In genomic region chr1:167803358-167804217, GRCh38 we compare ENCODE assay signal across 1 cellular context.
TF ChIP-seq lines count a peak whose summit lies in the region.

No MANE protein-coding gene starts in this region.

TF ChIP-seq in K562, 482 proteins besides CTCF, POLR2A, EP300 and RAD21 (continued from another document and continues in another):
- TF ChIP-seq ZBTB33 (CRISPR knock-in tag; IDR thresholded peaks at IDR 0.05) (no peak), ATF3 (IDR thresholded peaks at IDR 0.05) (no peak; the same call in 1 of the 2 replicates), ATF3 (CRISPR knock-in tag; conservative IDR thresholded peaks at IDR 0.05) (peak; percentile 63; the same call in 1 of the 2 replicates), SMAD1 (IDR thresholded peaks at IDR 0.05; ENCODE audit: low read depth, low read length, partially characterized antibody) (no peak), CEBPG (CRISPR knock-in tag; IDR thresholded peaks at IDR 0.05) (no peak), CEBPG (tag; conservative IDR thresholded peaks at IDR 0.05 in 1 of 2, IDR thresholded peaks at IDR 0.05 in 1 of 2) (no peak), KAT7 (CRISPR knock-in tag; IDR thresholded peaks at IDR 0.05; ENCODE audit: borderline replicate concordance) (no peak), COPS2 (conservative IDR thresholded peaks at IDR 0.05) (no peak), ZNF431 (CRISPR knock-in tag; IDR thresholded peaks at IDR 0.05) (no peak), MTA2 (IDR thresholded peaks at IDR 0.05; ENCODE audit: low read depth) (no peak), SRF (CRISPR knock-in tag; IDR thresholded peaks at IDR 0.05) (peak in 1 of 2 experiments; percentile 77; a peak in 2 of 4 replicates), CREB3 (tag; conservative IDR thresholded peaks at IDR 0.05; ENCODE audit: low read depth) (no peak), ZNF134 (CRISPR knock-in tag; conservative IDR thresholded peaks at IDR 0.05) (no peak), GTF2F1 (IDR thresholded peaks at IDR 0.05; ENCODE audit: low read depth, low read length) (no peak), FUS (optimal IDR thresholded peaks at IDR 0.05; ENCODE audit: low read depth, low read length) (no peak), NFIC (IDR thresholded peaks at IDR 0.05) (no peak; the same call in 1 of the 2 replicates), SMARCC2 (IDR thresholded peaks at IDR 0.05; ENCODE audit: low read depth) (no peak), CBFA2T2 (conservative IDR thresholded peaks at IDR 0.05) (no peak), ZNF766 (CRISPR knock-in tag; conservative IDR thresholded peaks at IDR 0.05) (no peak), SREBF1 (IDR thresholded peaks at IDR 0.05; ENCODE audit: borderline replicate concordance, low read depth, low read length) (peak; percentile 36; the same call in 1 of the 2 replicates), HDAC1 (IDR thresholded peaks at IDR 0.05) (peak in 1 of 2 experiments; percentile 60; a peak in 1 of 4 replicates), E4F1 (CRISPR knock-in tag; IDR thresholded peaks at IDR 0.05; ENCODE audit: borderline replicate concordance) (no peak), TFAP4 (CRISPR knock-in tag; IDR thresholded peaks at IDR 0.05; ENCODE audit: borderline replicate concordance) (peak; percentile 81; the same call in 1 of the 2 replicates), SRSF7 (optimal IDR thresholded peaks at IDR 0.05; ENCODE audit: low read depth, low read length) (no peak), TEAD1 (CRISPR knock-in tag; IDR thresholded peaks at IDR 0.05) (peak in 1 of 2 experiments; percentile 51; a peak in 1 of 4 replicates), PTRF (tag; IDR thresholded peaks at IDR 0.05) (no peak), SIRT6 (IDR thresholded peaks at IDR 0.05; ENCODE audit: low read depth, low read length) (no peak), RBM34 (IDR thresholded peaks at IDR 0.05; ENCODE audit: borderline replicate concordance, insufficient read depth, low read length) (no peak), ZNF639 (CRISPR knock-in tag; conservative IDR thresholded peaks at IDR 0.05 in 1 of 2, IDR thresholded peaks at IDR 0.05 in 1 of 2) (no peak), ZFP36 (IDR thresholded peaks at IDR 0.05; ENCODE audit: low read depth, low read length, partially characterized antibody) (peak; percentile 91), TAF7 (tag; IDR thresholded peaks at IDR 0.05) (no peak), EGR1 (conservative IDR thresholded peaks at IDR 0.05) (peak; percentile 38; the same call in 1 of the 2 replicates), KLF16 (IDR thresholded peaks at IDR 0.05) (peak; percentile 63; the same call in 1 of the 2 replicates), MAZ (CRISPR knock-in tag; conservative IDR thresholded peaks at IDR 0.05 in 1 of 2, IDR thresholded peaks at IDR 0.05 in 1 of 2) (peak; percentile 37 to 90; a peak in 3 of 4 replicates), FOXM1 (IDR thresholded peaks at IDR 0.05; ENCODE audit: low read depth) (no peak), FOXM1 (CRISPR knock-in tag; IDR thresholded peaks at IDR 0.05; ENCODE audit: low read depth) (no peak), C11orf30 (IDR thresholded peaks at IDR 0.05; ENCODE audit: low read depth) (peak; percentile 92), VEZF1 (CRISPR knock-in tag; IDR thresholded peaks at IDR 0.05) (peak; percentile 50; the same call in 1 of the 2 replicates), ZBTB7A (IDR thresholded peaks at IDR 0.05; ENCODE audit: borderline replicate concordance, control insufficient read depth, low read depth, low read length) (no peak), THRAP3 (IDR thresholded peaks at IDR 0.05; ENCODE audit: borderline replicate concordance) (no peak), SLC30A9 (CRISPR knock-in tag; IDR thresholded peaks at IDR 0.05) (no peak), CCAR2 (IDR thresholded peaks at IDR 0.05; ENCODE audit: low read depth, low read length) (no peak), KDM1A (IDR thresholded peaks at IDR 0.05) (peak; percentile 87 to 90), ZSCAN29 (IDR thresholded peaks at IDR 0.05) (no peak), ILK (tag; IDR thresholded peaks at IDR 0.05; ENCODE audit: borderline replicate concordance, low read depth) (no peak), ZNF175 (CRISPR knock-in tag; IDR thresholded peaks at IDR 0.05; ENCODE audit: low read depth) (no peak), RBM22 (IDR thresholded peaks at IDR 0.05; ENCODE audit: low read depth, low read length, poor library complexity, severe bottlenecking) (no peak), GABPB1 (CRISPR knock-in tag; IDR thresholded peaks at IDR 0.05) (peak; percentile 54; the same call in 1 of the 2 replicates), MAX (CRISPR knock-in tag; IDR thresholded peaks at IDR 0.05) (peak; percentile 54), NR4A1 (CRISPR knock-in tag; IDR thresholded peaks at IDR 0.05) (no peak), NR4A1 (tag; IDR thresholded peaks at IDR 0.05) (no peak), KAT2B (IDR thresholded peaks at IDR 0.05; ENCODE audit: low read depth, low read length) (no peak), SRSF1 (IDR thresholded peaks at IDR 0.05; ENCODE audit: low read depth, low read length) (no peak), SREBF2 (CRISPR knock-in tag; IDR thresholded peaks at IDR 0.05) (no peak), TSC22D4 (tag; IDR thresholded peaks at IDR 0.05) (no peak), HEY1 (CRISPR knock-in tag; IDR thresholded peaks at IDR 0.05; ENCODE audit: borderline replicate concordance) (no peak), ZNF224 (CRISPR knock-in tag; IDR thresholded peaks at IDR 0.05) (no peak), ZNF507 (tag; conservative IDR thresholded peaks at IDR 0.05) (no peak), ZC3H4 (CRISPR knock-in tag; IDR thresholded peaks at IDR 0.05; ENCODE audit: borderline replicate concordance) (no peak), GMEB1 (CRISPR knock-in tag; IDR thresholded peaks at IDR 0.05) (no peak), MITF (IDR thresholded peaks at IDR 0.05) (no peak), ZNF785 (CRISPR knock-in tag; IDR thresholded peaks at IDR 0.05) (no peak), HSF4 (CRISPR knock-in tag; IDR thresholded peaks at IDR 0.05; ENCODE audit: borderline replicate concordance) (no peak), RBM25 (IDR thresholded peaks at IDR 0.05; ENCODE audit: low read depth, low read length, severe bottlenecking) (no peak), BRD4 (IDR thresholded peaks at IDR 0.05) (no peak), NR3C1 (CRISPR knock-in tag; IDR thresholded peaks at IDR 0.05) (no peak), MBD2 (IDR thresholded peaks at IDR 0.05; ENCODE audit: borderline replicate concordance, low read depth) (no peak), ZNF24 (IDR thresholded peaks at IDR 0.05) (peak; percentile 64; the same call in 1 of the 2 replicates), MCM7 (IDR thresholded peaks at IDR 0.05) (no peak), NFIX (CRISPR knock-in tag; IDR thresholded peaks at IDR 0.05; ENCODE audit: low read depth) (no peak), ELF4 (CRISPR knock-in tag; IDR thresholded peaks at IDR 0.05) (no peak)
